In genomic region chr7:24717247-24717622, GRCh38 we compare ENCODE assay signal across 20 cellular contexts. TPM values are rescaled to one million over a fixed set of nuclear protein-coding genes. Genes with fewer than 3 reads are reported as not detected.
DNase-seq lines count a peak whose midpoint lies in the region; ATAC-seq and TF ChIP-seq lines count a peak whose summit lies in the region.
"Had no signal": no experiment of that assay in that cellular context is flagged by ENCODE, and none has a peak within 500 bp of the region (broad histone marks: within the 10 kb centered on the region; RNA-seq: fewer than 3 reads in every experiment).

No MANE protein-coding gene starts in this region.

- CTCF ChIA-PET in activated B cell treated with CpG ODN at 0.5 μM for 24 hours (lab: Charles Lee), result no interaction called here

- no peak overlapping the region for H2AFZ ChIP-seq in neural progenitor cell (replicated peaks)

- no peaks in the 10 kb centered on the region for H3K27me3 Mint-ChIP-seq in activated B cell treated with CpG ODN at 0.5 μM for 24 hours
- H3K27me3 Mint-ChIP-seq in neural progenitor cell (ENCODE audit: insufficient read depth, low read depth), result peaks cover 8% of the 10 kb centered on the region

- TF ChIP-seq CTCF in GM12864 (IDR thresholded peaks at IDR 0.05; ENCODE audit: low read depth, low read length, missing control alignments) (no peak), activated B cell treated with CpG ODN at 0.5 μM for 24 hours (IDR thresholded peaks at IDR 0.05) (no peak), neural progenitor cell (IDR thresholded peaks at IDR 0.05) (no peak)

- no peaks in the 10 kb centered on the region for H3K79me2 ChIP-seq in neural progenitor cell (ENCODE audit: low read depth)

- no peaks in the 10 kb centered on the region for H3K27me3 ChIP-seq in neural progenitor cell
- H3K27me3 ChIP-seq: MG63 had no signal

- no peaks in the 10 kb centered on the region for H3K36me3 ChIP-seq in neural progenitor cell
- H3K36me3 ChIP-seq: MG63 had no signal

- peaks cover 6% of the 10 kb centered on the region for H3K4me1 ChIP-seq in neural progenitor cell

- no peaks in the 10 kb centered on the region for H4K20me1 ChIP-seq in neural progenitor cell (ENCODE audit: low read depth)

- no peaks in the 10 kb centered on the region for H3F3A ChIP-seq in neural progenitor cell (ENCODE audit: low read depth)

- ATAC-seq in activated B cell treated with CpG ODN at 0.5 μM for 24 hours (ENCODE audit: low read depth), result no peak
- no peak for ATAC-seq in HG03521 (IDR thresholded peaks at IDR 0.05; ENCODE audit: unreplicated experiment)
- ATAC-seq: A549, HepG2, Panc1 had no signal

- H3K27ac Mint-ChIP-seq in activated B cell treated with CpG ODN at 0.5 μM for 24 hours, result peak overlapping the region; percentile 46
- H3K27ac Mint-ChIP-seq in neural progenitor cell, result no peak overlapping the region
- H3K27ac Mint-ChIP-seq: HFFc6 had no signal

- no peaks in the 10 kb centered on the region for H3K9me3 ChIP-seq in neural progenitor cell (ENCODE audit: low read depth)
- H3K9me3 ChIP-seq: A549, MG63 had no signal

- intact Hi-C loops in activated B cell treated with CpG ODN at 0.5 μM for 24 hours (cut with micrococcal nuclease), result loop anchor here (5.0 to 10.0 kb wide), 2 partner anchors 265 to 378 kb away; partner anchors contain the start of gene OSBPL3

- DNase-seq in Ammon's horn (ENCODE audit: low spot score), result peak; percentile 0
- DNase-seq in GM12864 (ENCODE audit: low read depth), result no peak
- DNase-seq in activated B cell treated with CpG ODN at 0.5 μM for 24 hours, result no peak
- peak; percentile 0 for DNase-seq in neural progenitor cell (ENCODE audit: low spot score)
- no peak for DNase-seq in GF-D8 (lab: John Stamatoyannopoulos, UW)
- no peak for DNase-seq in GOT3 (lab: John Stamatoyannopoulos, UW)
- DNase-seq: COR-L47, DMS153, HFFc6, MG63, NCI-H1092, NCI-H2081 treated with DMSO at 0.1 percent for 48 hours, NCI-H510A treated with DMSO at 0.1 percent for 48 hours, NCI-H82, SHP77 had no signal

- POLR2A ChIA-PET in activated B cell treated with CpG ODN at 0.5 μM for 24 hours (lab: Charles Lee), result no interaction called here

- no peak overlapping the region for H3K9ac ChIP-seq in neural progenitor cell
- H3K9ac ChIP-seq: KMS-11 had no signal

- H3K9me3 Mint-ChIP-seq in activated B cell treated with CpG ODN at 0.5 μM for 24 hours, result no peaks in the 10 kb centered on the region
- H3K9me3 Mint-ChIP-seq in neural progenitor cell, result no peaks in the 10 kb centered on the region
- H3K9me3 Mint-ChIP-seq: HFFc6 had no signal

- H3K27ac ChIP-seq in neural progenitor cell, result no peak overlapping the region
- H3K27ac ChIP-seq: A549, KMS-11 had no signal

- no peak overlapping the region for H3K4me3 Mint-ChIP-seq in activated B cell treated with CpG ODN at 0.5 μM for 24 hours
- H3K4me3 Mint-ChIP-seq in neural progenitor cell, result no peak overlapping the region
- H3K4me3 Mint-ChIP-seq: HFFc6 had no signal

- H3K4me1 Mint-ChIP-seq in activated B cell treated with CpG ODN at 0.5 μM for 24 hours (peaks cover 78% of the 10 kb centered on the region), neural progenitor cell (peaks cover 14% of the 10 kb centered on the region)

- H3K4me2 ChIP-seq in neural progenitor cell, result no peak overlapping the region
- H3K4me2 ChIP-seq: A549, KMS-11 had no signal

- H3K36me3 Mint-ChIP-seq in activated B cell treated with CpG ODN at 0.5 μM for 24 hours (ENCODE audit: low read depth) (no peaks in the 10 kb centered on the region), neural progenitor cell (peaks cover 3% of the 10 kb centered on the region)

- peak overlapping the region; percentile 7; the same call in 1 of the 2 replicates for H3K4me3 ChIP-seq in GM12864 (ENCODE audit: low read depth, low read length)
- H3K4me3 ChIP-seq in neural progenitor cell, result no peak overlapping the region
- H3K4me3 ChIP-seq: A549, MG63 had no signal

RNA-seq across cellular contexts. Expression of gene GSDME, which starts 40.0 kb away (rescaled TPM):
- total RNA-seq in activated B cell treated with CpG ODN at 0.5 μM for 24 hours (3.1 and 4.1 TPM in 2 replicates), neural progenitor cell (ENCODE audit: low replicate concordance) (12.8 and 15.5 TPM in 2 replicates)

Comparison
In these comparisons a context has a peak if more than half of its experiments do, and no peak if none do; other contexts are left out.
1. DNase-seq: peak in Ammon's horn (single experiment) and neural progenitor cell (single experiment); none in GM12864 (single experiment), activated B cell treated with CpG ODN at 0.5 μM for 24 hours (single experiment), GF-D8 (single experiment) and GOT3 (single experiment).